10 cellular contexts compared by ENCODE assay signal in the genomic region with DNA sequence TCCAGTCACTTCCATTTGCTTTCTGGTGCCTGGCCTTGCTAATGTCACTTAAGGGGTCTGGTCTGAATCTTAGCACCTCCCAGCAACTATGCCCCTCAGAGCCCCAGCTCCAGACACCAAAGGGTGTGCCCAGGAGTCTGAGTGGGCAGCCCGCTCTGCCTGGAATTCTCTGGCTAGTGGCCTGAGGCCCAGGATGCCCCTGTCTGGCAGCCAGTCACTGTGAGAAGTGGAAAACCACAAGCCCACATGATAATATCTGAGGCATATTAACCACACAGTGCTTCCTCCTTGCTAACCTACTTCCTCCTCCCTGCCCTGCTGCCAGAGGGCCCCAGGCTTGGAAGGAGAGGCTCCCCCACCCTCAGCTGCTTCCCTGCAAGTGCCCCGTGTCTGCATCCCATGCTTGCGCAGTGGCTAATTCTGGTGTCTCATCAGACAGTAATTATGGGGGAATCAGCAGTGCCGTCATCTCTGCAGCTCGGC. TPM values are rescaled to one million over a fixed set of nuclear protein-coding genes. Genes with fewer than 3 reads are reported as not detected.
A peak's percentile ranks its signal among the peaks of the same experiment; 100 is the strongest.
DNase-seq lines count a peak whose midpoint lies in the region; ATAC-seq, FAIRE-seq and TF ChIP-seq lines count a peak whose summit lies in the region.
"Had no signal": no experiment of that assay in that cellular context is flagged by ENCODE, and none has a peak within 500 bp of the region (broad histone marks: within the 10 kb centered on the region; RNA-seq: fewer than 3 reads in every experiment).

No MANE protein-coding gene starts in this region.

- peak; percentile 41 to 47 for DNase-seq in NCI-H2081 (lab: John Stamatoyannopoulos, UW)
- DNase-seq in NCI-H2081 treated with DMSO at 0.1 percent for 48 hours (lab: John Stamatoyannopoulos, UW) = no peak
- DNase-seq in NOMO-1 (lab: John Stamatoyannopoulos, UW; ENCODE audit: unreplicated experiment in 2 of 2) = peak; percentile 86 to 87
- no peak for DNase-seq in K562 (ENCODE audit: extremely low read depth in 1 of 4, low spot score in 3 of 4)
- no peak for DNase-seq in neural progenitor cell (ENCODE audit: low spot score)
- no peak for DNase-seq in retina
- DNase-seq in NCI-H2171 treated with DMSO at 0.1 percent for 48 hours (lab: John Stamatoyannopoulos, UW) = no peak

- no TSS peak for BruUV-seq in K562 (replicated peaks; lab: Mats Ljungman, UMichigan)

- no peak overlapping the region for H3K27ac ChIP-seq in K562 (ENCODE audit: extremely low read depth, low read depth, low read length)
- no peak overlapping the region for H3K27ac ChIP-seq in neural progenitor cell
- H3K27ac ChIP-seq: ascending aorta had no signal

- H3K4me2 ChIP-seq in K562 (ENCODE audit: insufficient read depth, low read length) (no peak overlapping the region), neural progenitor cell (no peak overlapping the region)

- TF ChIP-seq RAD21 in K562 (CRISPR knock-in tag; conservative IDR thresholded peaks at IDR 0.05 in 1 of 2, IDR thresholded peaks at IDR 0.05 in 1 of 2) = no peak

- TF ChIP-seq CTCF in K562 (IDR thresholded peaks at IDR 0.05 in 2 of 3, conservative IDR thresholded peaks at IDR 0.05 in 1 of 3; ENCODE audit: insufficient read depth in 2 of 3, low read depth in 1 of 3, low read length in 3 of 3) (no peak), neural progenitor cell (IDR thresholded peaks at IDR 0.05) (no peak)

- H3K27me3 Mint-ChIP-seq in neural progenitor cell (ENCODE audit: insufficient read depth, low read depth) = peaks cover 14% of the 10 kb centered on the region

- intact Hi-C loops in K562 (cut with micrococcal nuclease) = no loop called here

- peaks cover 72% of the 10 kb centered on the region for H3K4me1 Mint-ChIP-seq in neural progenitor cell

- H3K36me3 ChIP-seq in K562 (ENCODE audit: control insufficient read depth, insufficient read depth, low read length) (no peaks in the 10 kb centered on the region), neural progenitor cell (no peaks in the 10 kb centered on the region)
- H3K36me3 ChIP-seq: ascending aorta had no signal

- H3K4me1 ChIP-seq in K562 (replicated peaks in 1 of 2; ENCODE audit: control insufficient read depth in 2 of 2, insufficient read depth in 2 of 2, low read length in 2 of 2) (peaks cover 4 to 10% of the 10 kb centered on the region in 2 experiments; a peak in 2 of 5 replicates), neural progenitor cell (peaks cover 41% of the 10 kb centered on the region)
- H3K4me1 ChIP-seq: ascending aorta had no signal

- no peaks in the 10 kb centered on the region for H3K9me3 Mint-ChIP-seq in neural progenitor cell

- H3K27me3 ChIP-seq in K562 (ENCODE audit: control insufficient read depth in 2 of 2, insufficient read depth in 2 of 2, low read length in 2 of 2) (peaks cover 33 to 70% of the 10 kb centered on the region in 2 experiments; a peak in 4 of 5 replicates), neural progenitor cell (no peaks in the 10 kb centered on the region)

- H3K27ac Mint-ChIP-seq in neural progenitor cell = peak overlapping the region; percentile 29

- H3F3A ChIP-seq in neural progenitor cell (ENCODE audit: low read depth) = peaks cover 17% of the 10 kb centered on the region

- H3K4me3 ChIP-seq in K562 (no peak overlapping the region), neural progenitor cell (no peak overlapping the region)
- H3K4me3 ChIP-seq: ascending aorta had no signal

- POLR2A ChIA-PET in K562 (lab: Yijun Ruan, JAX) = interaction anchor here (0.9 kb wide), 1 partner anchor 10 kb away, joined by 3 read pairs; no protein-coding TSS in a partner anchor

- no peak overlapping the region for H3K4me3 Mint-ChIP-seq in neural progenitor cell

- 6% methylated on average over 4 of the region's 5 CpGs for WGBS in K562 (ENCODE audit: insufficient coverage, low coverage, missing lambda C conversion rate)

- TF ChIP-seq EP300 in K562 (IDR thresholded peaks at IDR 0.05; ENCODE audit: low read length) = no peak

- FAIRE-seq in K562 (lab: Jason Lieb, UNC) = no peak
- FAIRE-seq: A204.1 had no signal

- in situ Hi-C loops in K562 (cut with MboI) = no loop called here

- CTCF ChIA-PET in K562 (lab: Yijun Ruan, JAX; ENCODE audit: low intra/inter-chr PET ratio) = no interaction called here

- no peaks in the 10 kb centered on the region for H3K36me3 Mint-ChIP-seq in neural progenitor cell

- H4K20me1 ChIP-seq in K562 (replicated peaks; ENCODE audit: control insufficient read depth, insufficient read depth, low read length) (peaks cover 9% of the 10 kb centered on the region; the same call in 1 of the 2 replicates), neural progenitor cell (ENCODE audit: low read depth) (peaks cover 93% of the 10 kb centered on the region)

- H3K9ac ChIP-seq in K562 (ENCODE audit: insufficient read depth in 1 of 2, low read depth in 2 of 2, low read length in 2 of 2) = no peak overlapping the region; a peak in 1 of 4 replicates
- no peak overlapping the region for H3K9ac ChIP-seq in neural progenitor cell

- no peak for TF ChIP-seq POLR2A in K562 (conservative IDR thresholded peaks at IDR 0.05)

- ATAC-seq in K562 (no peak), GM18858 (IDR thresholded peaks at IDR 0.05; ENCODE audit: unreplicated experiment) (no peak)

- H3K9me3 ChIP-seq in K562 (replicated peaks; ENCODE audit: control insufficient read depth, insufficient read depth, low read depth, low read length) (no peaks in the 10 kb centered on the region), neural progenitor cell (ENCODE audit: low read depth) (no peaks in the 10 kb centered on the region)
- H3K9me3 ChIP-seq: ascending aorta had no signal

- H2AFZ ChIP-seq in K562 (ENCODE audit: low read depth, low read length) = no peak overlapping the region
- H2AFZ ChIP-seq in neural progenitor cell (replicated peaks) = no peak overlapping the region

- no peaks in the 10 kb centered on the region for H3K79me2 ChIP-seq in K562 (ENCODE audit: control insufficient read depth, insufficient read depth, low read length)
- H3K79me2 ChIP-seq in neural progenitor cell (ENCODE audit: low read depth) = no peaks in the 10 kb centered on the region

- H3K9me1 ChIP-seq in K562 (ENCODE audit: control insufficient read depth, insufficient read depth, low read length) = no peaks in the 10 kb centered on the region

TF ChIP-seq in K562, 482 proteins besides CTCF, POLR2A, EP300 and RAD21:
- TF ChIP-seq ZNF124 (CRISPR knock-in tag; IDR thresholded peaks at IDR 0.05) = no peak
- TF ChIP-seq ZNF184 (CRISPR knock-in tag; IDR thresholded peaks at IDR 0.05) = no peak
- TF ChIP-seq, protein P1, sequence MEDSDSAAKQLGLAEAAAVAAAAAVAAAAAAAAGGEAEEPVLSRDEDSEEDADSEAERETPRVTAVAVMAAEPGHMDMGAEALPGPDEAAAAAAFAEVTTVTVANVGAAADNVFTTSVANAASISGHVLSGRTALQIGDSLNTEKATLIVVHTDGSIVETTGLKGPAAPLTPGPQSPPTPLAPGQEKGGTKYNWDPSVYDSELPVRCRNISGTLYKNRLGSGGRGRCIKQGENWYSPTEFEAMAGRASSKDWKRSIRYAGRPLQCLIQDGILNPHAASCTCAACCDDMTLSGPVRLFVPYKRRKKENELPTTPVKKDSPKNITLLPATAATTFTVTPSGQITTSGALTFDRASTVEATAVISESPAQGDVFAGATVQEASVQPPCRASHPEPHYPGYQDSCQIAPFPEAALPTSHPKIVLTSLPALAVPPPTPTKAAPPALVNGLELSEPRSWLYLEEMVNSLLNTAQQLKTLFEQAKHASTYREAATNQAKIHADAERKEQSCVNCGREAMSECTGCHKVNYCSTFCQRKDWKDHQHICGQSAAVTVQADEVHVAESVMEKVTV (CRISPR knock-in tag; IDR thresholded peaks at IDR 0.05) = no peak
- peak; percentile 56; the same call in 1 of the 2 replicates for TF ChIP-seq ESRRA (IDR thresholded peaks at IDR 0.05; ENCODE audit: borderline replicate concordance, low read depth)
- peak; percentile 34; the same call in 1 of the 2 replicates for TF ChIP-seq ETV1 (tag; conservative IDR thresholded peaks at IDR 0.05; ENCODE audit: low read depth)
- peak; percentile 44 for TF ChIP-seq RBM25 (IDR thresholded peaks at IDR 0.05; ENCODE audit: low read depth, low read length, severe bottlenecking)
- no peak for TF ChIP-seq U2AF1 (optimal IDR thresholded peaks at IDR 0.05; ENCODE audit: low read depth, low read length)
- 0 out of 4 replicates have a peak, but pooled peaks have one; percentile 9 to 16 for TF ChIP-seq NRF1 (conservative IDR thresholded peaks at IDR 0.05 in 1 of 2, IDR thresholded peaks at IDR 0.05 in 1 of 2)
- no peak for TF ChIP-seq SPI1 (IDR thresholded peaks at IDR 0.05; ENCODE audit: borderline replicate concordance, low read depth, low read length)
- TF ChIP-seq GABPA (tag; conservative IDR thresholded peaks at IDR 0.05; ENCODE audit: low read depth) = 0 out of 2 replicates have a peak, but pooled peaks have one; percentile 25

RNA-seq across cellular contexts. Expression of a gene that starts 14.0 kb away (rescaled TPM):
- 0.51 and 2.0 TPM in 2 replicates for total RNA-seq in K562 (2011; cell fraction: chromatin; rRNA removed; ENCODE audit: low replicate concordance)
- 0.17 and 0.26 TPM in 2 replicates for total RNA-seq in K562 (2011; cell fraction: nucleolus; rRNA removed)
- 0.53 and 0.66 TPM in 2 replicates for total RNA-seq in K562 (2011; cell fraction: nucleoplasm; rRNA removed)
- total RNA-seq in K562 (2014; rRNA removed) (0.04 TPM in 1 of 2 replicates, not detected in the other), K562 (2014; rRNA removed; fragmentation: Illumina TruSeq; extraction: Trizol) (not detected in 2 replicates), K562 (2015; rRNA removed; fragmentation: Illumina TruSeq; extraction: Trizol) (not detected in 2 replicates), K562 (2021) (0.33 and 0.40 TPM in 2 replicates), neural progenitor cell (ENCODE audit: low replicate concordance) (3.8 and 15.6 TPM in 2 replicates)
- polyA plus RNA-seq in K562 (2011; rRNA removed) (0.04 and 0.13 TPM in 2 replicates), K562 (2014; fragmentation: Illumina TruSeq; extraction: Trizol) (0.09 and 0.15 TPM in 2 replicates), K562 (2014; fragmentation: Nextera tagmentation; extraction: Ambion mirVana) (not detected), K562 (2014; rRNA removed) (not detected in 2 replicates)
- 0.01 and 0.06 TPM in 2 replicates for polyA plus RNA-seq in K562 (2011; cell fraction: cytosol; rRNA removed)
- polyA plus RNA-seq in K562 (2011; cell fraction: nucleus; rRNA removed) = 0.17 and 1.9 TPM in 2 replicates
- polyA plus RNA-seq in K562 (2012) = 0.05 and 0.44 TPM in 2 replicates
- not detected in 2 replicates for polyA minus RNA-seq in K562 (2011; rRNA and poly(A)+ RNA removed)
- not detected in 2 replicates for polyA minus RNA-seq in K562 (2011; cell fraction: cytosol; rRNA and poly(A)+ RNA removed)
- 0.13 TPM in 1 of 2 replicates, not detected in the other for polyA minus RNA-seq in K562 (2011; cell fraction: nucleus; rRNA and poly(A)+ RNA removed)
- total RNA-seq: ascending aorta had no signal

Comparison
In these comparisons a context has a peak if more than half of its experiments do, and no peak if none do; other contexts are left out.
1. DNase-seq: peak in NCI-H2081 (2 of 2) and NOMO-1 (2 of 2); none in NCI-H2081 treated with DMSO at 0.1 percent for 48 hours (single experiment), K562 (0 of 4), neural progenitor cell (single experiment), retina (single experiment) and NCI-H2171 treated with DMSO at 0.1 percent for 48 hours (single experiment).